Comparison of ENCODE assay signal across 1 cellular context in genomic region chr14:95677168-95677835, GRCh38.
TF ChIP-seq lines count a peak whose summit lies in the region.

No MANE protein-coding gene starts in this region.

TF ChIP-seq in GM12878, 131 proteins besides CTCF, POLR2A, EP300 and RAD21 (continued from another document):
- no peak for TF ChIP-seq ZBTB4 (CRISPR knock-in tag; IDR thresholded peaks at IDR 0.05)
- TF ChIP-seq, protein P1, sequence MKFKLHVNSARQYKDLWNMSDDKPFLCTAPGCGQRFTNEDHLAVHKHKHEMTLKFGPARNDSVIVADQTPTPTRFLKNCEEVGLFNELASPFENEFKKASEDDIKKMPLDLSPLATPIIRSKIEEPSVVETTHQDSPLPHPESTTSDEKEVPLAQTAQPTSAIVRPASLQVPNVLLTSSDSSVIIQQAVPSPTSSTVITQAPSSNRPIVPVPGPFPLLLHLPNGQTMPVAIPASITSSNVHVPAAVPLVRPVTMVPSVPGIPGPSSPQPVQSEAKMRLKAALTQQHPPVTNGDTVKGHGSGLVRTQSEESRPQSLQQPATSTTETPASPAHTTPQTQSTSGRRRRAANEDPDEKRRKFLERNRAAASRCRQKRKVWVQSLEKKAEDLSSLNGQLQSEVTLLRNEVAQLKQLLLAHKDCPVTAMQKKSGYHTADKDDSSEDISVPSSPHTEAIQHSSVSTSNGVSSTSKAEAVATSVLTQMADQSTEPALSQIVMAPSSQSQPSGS (IDR thresholded peaks at IDR 0.05; ENCODE audit: low read length), result no peak
- TF ChIP-seq SP1 (IDR thresholded peaks at IDR 0.05; ENCODE audit: low read depth, low read length), result no peak
- no peak for TF ChIP-seq SMC3 (IDR thresholded peaks at IDR 0.05; ENCODE audit: borderline replicate concordance, low read length)
- TF ChIP-seq E2F8 (IDR thresholded peaks at IDR 0.05; ENCODE audit: low read depth, partially characterized antibody), result no peak
- no peak for TF ChIP-seq RELA (IDR thresholded peaks at IDR 0.05; ENCODE audit: borderline replicate concordance, partially characterized antibody)
- TF ChIP-seq EED (IDR thresholded peaks at IDR 0.05; ENCODE audit: low read depth), result no peak
